Comparison of ENCODE assay signal across 9 cellular contexts in genomic region chr22:43378011-43378704, GRCh38. TPM values are rescaled to one million over a fixed set of nuclear protein-coding genes. Genes with fewer than 3 reads are reported as not detected.
DNase-seq lines count a peak whose midpoint lies in the region; ATAC-seq and TF ChIP-seq lines count a peak whose summit lies in the region.
"Had no signal": no experiment of that assay in that cellular context is flagged by ENCODE, and none has a peak within 500 bp of the region (broad histone marks: within the 10 kb centered on the region; RNA-seq: fewer than 3 reads in every experiment).

No MANE protein-coding gene starts in this region.

- no peaks in the 10 kb centered on the region for H4K20me1 ChIP-seq in smooth muscle cell (ENCODE audit: low read depth)

- peak; percentile 47 for ATAC-seq in left lung

- no peaks in the 10 kb centered on the region for H3K79me2 ChIP-seq in smooth muscle cell (ENCODE audit: low read depth)

- no peaks in the 10 kb centered on the region for H3K36me3 ChIP-seq in left lung
- H3K36me3 ChIP-seq in sigmoid colon: no peaks in the 10 kb centered on the region
- H3K36me3 ChIP-seq in smooth muscle cell (ENCODE audit: low read depth): no peaks in the 10 kb centered on the region

- TF ChIP-seq CTCF in left lung (IDR thresholded peaks at IDR 0.05): no peak
- no peak for TF ChIP-seq CTCF in GM13976 (IDR thresholded peaks at IDR 0.05; ENCODE audit: borderline replicate concordance, control extremely low read depth, extremely low read depth, insufficient read depth, missing control alignments)
- TF ChIP-seq CTCF in sigmoid colon (IDR thresholded peaks at IDR 0.05): no peak
- no peak for TF ChIP-seq CTCF in smooth muscle cell (IDR thresholded peaks at IDR 0.05; ENCODE audit: borderline replicate concordance, insufficient read depth, poor library complexity, severe bottlenecking)

- H3K27ac ChIP-seq in left lung: no peak overlapping the region
- H3K27ac ChIP-seq in sigmoid colon: no peak overlapping the region
- no peak overlapping the region for H3K27ac ChIP-seq in smooth muscle cell (ENCODE audit: low read depth)

- no peak for TF ChIP-seq POLR2A in sigmoid colon (IDR thresholded peaks at IDR 0.05)

- WGBS in sigmoid colon, 2 donors: 28 to 33% methylated on average over 7 of the region's 7 CpGs
- 71% methylated on average over 7 of the region's 7 CpGs for WGBS in smooth muscle cell (ENCODE audit: low lambda C conversion rate)

- TF ChIP-seq EP300 in sigmoid colon (IDR thresholded peaks at IDR 0.05): no peak

- no peak overlapping the region for H3K4me2 ChIP-seq in smooth muscle cell

- intact Hi-C loops in left lung (cut with DNase I): no loop called here
- intact Hi-C loops in sigmoid colon (cut with DNase I): no loop called here

- no peaks in the 10 kb centered on the region for H3F3A ChIP-seq in smooth muscle cell (ENCODE audit: low read depth)

- H3K9me3 ChIP-seq in left lung: peaks cover 0 to 2% of the 10 kb centered on the region in 2 donors
- peaks cover 0 to 8% (median 0%) of the 10 kb centered on the region in 4 donors for H3K9me3 ChIP-seq in sigmoid colon
- H3K9me3 ChIP-seq in smooth muscle cell (replicated peaks; ENCODE audit: low read depth): no peaks in the 10 kb centered on the region

- H3K9ac ChIP-seq in smooth muscle cell (ENCODE audit: low read depth): no peak overlapping the region

- in situ Hi-C loops in GM13976 (cut with MboI; ENCODE audit: low sequenced_read_pairs, unreplicated experiment): no loop called here

- H3K4me3 ChIP-seq in left lung (no peak overlapping the region), sigmoid colon (no peak overlapping the region), smooth muscle cell (no peak overlapping the region)

- DNase-seq in EH (ENCODE audit: low read depth) (peak; percentile 42), H4 (ENCODE audit: low spot score) (peak; percentile 74), OCI-M1 (lab: John Stamatoyannopoulos, UW) (peak; percentile 93), left lung (no peak), GM13976 (ENCODE audit: low spot score) (no peak), sigmoid colon (no peak), NCI-H146 (lab: John Stamatoyannopoulos, UW) (no peak), smooth muscle cell (lab: John Stamatoyannopoulos, UW; ENCODE audit: unreplicated experiment) (no peak)

- H3K4me1 ChIP-seq in left lung (peaks cover 6 to 16% of the 10 kb centered on the region in 2 donors), sigmoid colon (peaks cover 0 to 11% (median 2%) of the 10 kb centered on the region in 4 donors), smooth muscle cell (ENCODE audit: low read depth) (no peaks in the 10 kb centered on the region)

- H3K27me3 ChIP-seq in left lung (peaks cover 0 to 20% of the 10 kb centered on the region in 2 donors), sigmoid colon (peaks cover 0 to 34% (median 6%) of the 10 kb centered on the region in 3 donors), smooth muscle cell (ENCODE audit: low read depth) (no peaks in the 10 kb centered on the region)

- H2AFZ ChIP-seq in smooth muscle cell (ENCODE audit: low read depth): no peak overlapping the region

RNA-seq across cellular contexts. Expression of gene MPPED1, which starts 33.7 kb away (rescaled TPM):
- total RNA-seq in H4 (2014; rRNA removed; shearing (Covaris generic)): not detected in 2 replicates
- total RNA-seq in left lung (not detected), sigmoid colon (not detected), smooth muscle cell (not detected in 2 replicates)
- polyA plus RNA-seq in sigmoid colon (not detected), smooth muscle cell (not detected in 2 replicates)
- total RNA-seq: mononuclear cell had no signal

RNA-seq across cellular contexts. Expression of gene SCUBE1, which starts 35.0 kb away (rescaled TPM):
- 0.02 and 0.04 TPM in 2 replicates for total RNA-seq in H4 (2014; rRNA removed; shearing (Covaris generic))
- total RNA-seq in left lung (1 to 10 TPM; 4.6 to 5.0 TPM), sigmoid colon (under 1 TPM; 0.33 to 0.81 (median 0.46) TPM), smooth muscle cell (5.1 and 13.4 TPM in 2 replicates)
- polyA plus RNA-seq in sigmoid colon (1 to 10 TPM in 1 of 3 donors, under 1 TPM in 2; 0.23 to 1.1 (median 0.60) TPM), smooth muscle cell (7.2 and 16.3 TPM in 2 replicates)

Comparison
In these comparisons a context has a peak if more than half of its experiments do, and no peak if none do; other contexts are left out.
1. DNase-seq: peak in EH (single experiment), H4 (single experiment) and OCI-M1 (single experiment); none in left lung (0 of 2), GM13976 (single experiment), sigmoid colon (single experiment), NCI-H146 (single experiment) and smooth muscle cell (single experiment).